ENCODE assay signal across 2 cellular contexts in genomic region chr5:1381370-1382247, GRCh38.
TF ChIP-seq lines count a peak whose summit lies in the region.

No MANE protein-coding gene starts in this region.

TF ChIP-seq in GM12891, 5 proteins besides CTCF, POLR2A, EP300 and RAD21:
- no peak for TF ChIP-seq POLR2AphosphoS5 (IDR thresholded peaks at IDR 0.05; ENCODE audit: low read depth, low read length)

TF ChIP-seq in H1, 55 proteins besides CTCF, POLR2A, EP300 and RAD21:
- TF ChIP-seq CHD2 (IDR thresholded peaks at IDR 0.05; ENCODE audit: low read length) (no peak), TAF1 (IDR thresholded peaks at IDR 0.05; ENCODE audit: low read depth, low read length) (no peak), GABPA (IDR thresholded peaks at IDR 0.05; ENCODE audit: borderline replicate concordance, insufficient read depth, low read length) (no peak), POLR2AphosphoS5 (IDR thresholded peaks at IDR 0.05; ENCODE audit: low read depth, low read length) (no peak), FOSL1 (IDR thresholded peaks at IDR 0.05; ENCODE audit: insufficient read depth, low read depth, low read length) (no peak)
TF ChIP-seq in H1: peak in this region for 0.
